In genomic region chr11:65083834-65084597, GRCh38 we compare ENCODE assay signal across 8 cellular contexts. TPM values are rescaled to one million over a fixed set of nuclear protein-coding genes. Genes with fewer than 3 reads are reported as not detected.
A peak's percentile ranks its signal among the peaks of the same experiment; 100 is the strongest.
DNase-seq lines count a peak whose midpoint lies in the region; ATAC-seq, FAIRE-seq and TF ChIP-seq lines count a peak whose summit lies in the region.

TSS of gene CDCA5 (minus strand) at chr11:65084040. CDS start at chr11:65083978, 62 bp downstream.
TSS of gene ZFPL1 (plus strand) at chr11:65084222. CDS start at chr11:65084699, 477 bp downstream.

- peak within 1 kb of the TSS; percentile 97 to 99 for H3K4me3 ChIP-seq in kidney (ENCODE audit: low read length in 2 of 2)

- CTCF ChIA-PET in activated CD4-positive, alpha-beta T cell treated with anti-CD3 and anti-CD28 coated beads for 36 hours (lab: Charles Lee) = interaction anchor here (0.5 to 1.4 kb wide), 4 partner anchors 10 to 93 kb away, joined by 3 to 5 read pairs (median 4); partner anchors contain the start of gene MRPL49

- intact Hi-C loops in activated CD4-positive, alpha-beta T cell treated with anti-CD3 and anti-CD28 coated beads for 36 hours (cut with DNase I, micrococcal nuclease) = loop anchor here (1.0 to 5.0 kb wide), 19 partner anchors 12 to 531 kb away; partner anchors contain the start of genes FAU (in 2 of the 2), MRPL49 (in 2 of the 2), SAC3D1 (in 2 of the 2) and SNX15 (in 2 of the 2)
- intact Hi-C loops in kidney (cut with DNase I) = no loop called here

- no peak for FAIRE-seq in kidney (lab: Jason Lieb, UNC)

- H3K36me3 Mint-ChIP-seq in activated CD4-positive, alpha-beta T cell treated with anti-CD3 and anti-CD28 coated beads for 36 hours (ENCODE audit: low read depth) = peaks cover 62% of the 10 kb centered on the region
- H3K36me3 Mint-ChIP-seq in chondrocyte (ENCODE audit: low read depth) = peaks cover 16% of the 10 kb centered on the region

- H3K27ac Mint-ChIP-seq in activated CD4-positive, alpha-beta T cell treated with anti-CD3 and anti-CD28 coated beads for 36 hours = peak within 1 kb of the TSS; percentile 98
- peak within 1 kb of the TSS; percentile 99 for H3K27ac Mint-ChIP-seq in chondrocyte (ENCODE audit: unreplicated experiment)

- H3K9me3 Mint-ChIP-seq in activated CD4-positive, alpha-beta T cell treated with anti-CD3 and anti-CD28 coated beads for 36 hours (ENCODE audit: low read depth) = no peaks in the 10 kb centered on the region
- H3K9me3 Mint-ChIP-seq in chondrocyte (ENCODE audit: low read depth) = no peaks in the 10 kb centered on the region

- H3K9me3 ChIP-seq in kidney (ENCODE audit: control insufficient read depth in 1 of 2, low read length in 2 of 2) = no peaks in the 10 kb centered on the region

- peaks cover 41% of the 10 kb centered on the region for H3K4me1 Mint-ChIP-seq in activated CD4-positive, alpha-beta T cell treated with anti-CD3 and anti-CD28 coated beads for 36 hours
- H3K4me1 Mint-ChIP-seq in chondrocyte (ENCODE audit: low read depth) = peaks cover 31% of the 10 kb centered on the region

- peak within 1 kb of the TSS; percentile 99 for H3K4me3 Mint-ChIP-seq in activated CD4-positive, alpha-beta T cell treated with anti-CD3 and anti-CD28 coated beads for 36 hours
- H3K4me3 Mint-ChIP-seq in chondrocyte (ENCODE audit: unreplicated experiment) = peak within 1 kb of the TSS; percentile 95

- H3K9ac ChIP-seq in kidney (ENCODE audit: low read length in 2 of 2) = peak within 1 kb of the TSS; percentile 94 to 95

- TF ChIP-seq CTCF in chondrocyte (IDR thresholded peaks at IDR 0.05) (no peak), kidney (IDR thresholded peaks at IDR 0.05; ENCODE audit: borderline replicate concordance, extremely low read depth, insufficient read depth) (peak; percentile 24)

- POLR2A ChIA-PET in activated CD4-positive, alpha-beta T cell treated with anti-CD3 and anti-CD28 coated beads for 36 hours (lab: Charles Lee) = interaction anchor here (0.6 to 1.1 kb wide), 3 partner anchors 9 to 28 kb away, joined by 3 read pairs; partner anchors contain the start of gene TM7SF2

- peak within 1 kb of the TSS; percentile 95 to 97 for H3K27ac ChIP-seq in kidney (ENCODE audit: low read depth in 2 of 2, low read length in 2 of 2)

- DNase-seq in Ammon's horn (ENCODE audit: low spot score) = peak; percentile 97
- peak; percentile 99 for DNase-seq in GM19238 (ENCODE audit: insufficient read length, low spot score)
- DNase-seq in NCI-H524 (lab: John Stamatoyannopoulos, UW) = peak; percentile 87 to 92
- peak; percentile 97 for DNase-seq in activated CD4-positive, alpha-beta T cell treated with anti-CD3 and anti-CD28 coated beads for 36 hours
- peak; percentile 99 for DNase-seq in chondrocyte (ENCODE audit: low spot score)
- peak; percentile 98 for DNase-seq in kidney
- DNase-seq in stimulated activated CD4-positive, alpha-beta T cell treated with anti-CD3 and anti-CD28 coated beads, Interleukin-15, amount 100 ng/mL, for 1 hour (ENCODE audit: low read depth in 1 of 2, low spot score in 1 of 2) = peak; percentile 89 to 93

- H3K27me3 Mint-ChIP-seq in activated CD4-positive, alpha-beta T cell treated with anti-CD3 and anti-CD28 coated beads for 36 hours = no peaks in the 10 kb centered on the region
- no peaks in the 10 kb centered on the region for H3K27me3 Mint-ChIP-seq in chondrocyte (ENCODE audit: low read depth)

- peaks cover 9 to 18% of the 10 kb centered on the region in 2 donors for H3K4me1 ChIP-seq in kidney (ENCODE audit: control insufficient read depth in 1 of 2, insufficient read depth in 1 of 2, low read depth in 1 of 2, low read length in 2 of 2)

- ATAC-seq in HG03442 (IDR thresholded peaks at IDR 0.05; ENCODE audit: unreplicated experiment) = peak; percentile 71
- ATAC-seq in activated CD4-positive, alpha-beta T cell treated with anti-CD3 and anti-CD28 coated beads for 36 hours = peak; percentile 81

- H3K36me3 ChIP-seq in kidney (ENCODE audit: control insufficient read depth in 1 of 2, insufficient read depth in 2 of 2, low read length in 2 of 2) = peaks cover 12 to 27% of the 10 kb centered on the region in 2 donors

RNA-seq across cellular contexts. Expression of gene CDCA5, which starts in this region (rescaled TPM):
- 100 to 1,000 TPM; 111 to 119 TPM for total RNA-seq in activated CD4-positive, alpha-beta T cell treated with anti-CD3 and anti-CD28 coated beads for 36 hours
- total RNA-seq in chondrocyte (5.5 to 11.4 TPM (median 6.3 TPM) in 3 replicates), kidney (1.4 TPM)
- 0.43 TPM for polyA plus RNA-seq in kidney (ENCODE audit: insufficient read depth, low read depth, low replicate concordance)

RNA-seq across cellular contexts. Expression of gene ZFPL1, which starts in this region (rescaled TPM):
- total RNA-seq in activated CD4-positive, alpha-beta T cell treated with anti-CD3 and anti-CD28 coated beads for 36 hours = 10 to 100 TPM; 24.2 to 31.8 TPM
- 48.9 to 53.3 TPM (median 50.0 TPM) in 3 replicates for total RNA-seq in chondrocyte
- 31.4 TPM for total RNA-seq in kidney
- 43.1 TPM for polyA plus RNA-seq in kidney (ENCODE audit: insufficient read depth, low read depth, low replicate concordance)

Comparison
In these comparisons a context has a peak if more than half of its experiments do, and no peak if none do; other contexts are left out.
1. Peak in every context shown above with its lines: DNase-seq, ATAC-seq, H3K4me3 ChIP-seq and H3K27ac ChIP-seq.